2 cellular contexts compared by ENCODE assay signal in genomic region chr12:119308743-119309456, GRCh38.
TF ChIP-seq lines count a peak whose summit lies in the region.

No MANE protein-coding gene starts in this region.

TF ChIP-seq in HEK293, 187 proteins besides CTCF, POLR2A, EP300 and RAD21:
- TF ChIP-seq PRDM10 (tag by site-specific recombination; IDR thresholded peaks at IDR 0.05) (no peak), PRDM1 (tag by site-specific recombination; IDR thresholded peaks at IDR 0.05) (peak; percentile 89), ZFP69B (tag by site-specific recombination; IDR thresholded peaks at IDR 0.05) (no peak)
- TF ChIP-seq, protein P1, sequence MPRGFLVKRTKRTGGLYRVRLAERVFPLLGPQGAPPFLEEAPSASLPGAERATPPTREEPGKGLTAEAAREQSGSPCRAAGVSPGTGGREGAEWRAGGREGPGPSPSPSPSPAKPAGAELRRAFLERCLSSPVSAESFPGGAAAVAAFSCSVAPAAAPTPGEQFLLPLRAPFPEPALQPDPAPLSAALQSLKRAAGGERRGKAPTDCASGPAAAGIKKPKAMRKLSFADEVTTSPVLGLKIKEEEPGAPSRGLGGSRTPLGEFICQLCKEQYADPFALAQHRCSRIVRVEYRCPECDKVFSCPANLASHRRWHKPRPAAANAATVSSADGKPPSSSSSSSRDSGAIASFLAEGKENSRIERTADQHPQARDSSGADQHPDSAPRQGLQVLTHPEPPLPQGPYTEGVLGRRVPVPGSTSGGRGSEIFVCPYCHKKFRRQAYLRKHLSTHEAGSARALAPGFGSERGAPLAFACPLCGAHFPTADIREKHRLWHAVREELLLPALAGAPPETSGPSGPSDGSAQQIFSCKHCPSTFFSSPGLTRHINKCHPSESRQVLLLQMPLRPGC (tag by site-specific recombination; IDR thresholded peaks at IDR 0.05): no peak

TF ChIP-seq in H1, 55 proteins besides CTCF, POLR2A, EP300 and RAD21:
- TF ChIP-seq GTF2F1 (IDR thresholded peaks at IDR 0.05; ENCODE audit: borderline replicate concordance, low read depth, low read length) (no peak), MAX (IDR thresholded peaks at IDR 0.05) (peak; percentile 8; the same call in 1 of the 2 replicates)
- TF ChIP-seq, protein P2, sequence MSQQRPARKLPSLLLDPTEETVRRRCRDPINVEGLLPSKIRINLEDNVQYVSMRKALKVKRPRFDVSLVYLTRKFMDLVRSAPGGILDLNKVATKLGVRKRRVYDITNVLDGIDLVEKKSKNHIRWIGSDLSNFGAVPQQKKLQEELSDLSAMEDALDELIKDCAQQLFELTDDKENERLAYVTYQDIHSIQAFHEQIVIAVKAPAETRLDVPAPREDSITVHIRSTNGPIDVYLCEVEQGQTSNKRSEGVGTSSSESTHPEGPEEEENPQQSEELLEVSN (IDR thresholded peaks at IDR 0.05): 0 out of 2 replicates have a peak, but pooled peaks have one; percentile 25
